Comparison of ENCODE assay signal across 1 cellular context in genomic region chr1:96365596-96365995, GRCh38.
TF ChIP-seq lines count a peak whose summit lies in the region.

No MANE protein-coding gene starts in this region.

TF ChIP-seq in SK-N-SH, 30 proteins besides CTCF, POLR2A, EP300 and RAD21 (continued from another document):
- TF ChIP-seq IRF3 (IDR thresholded peaks at IDR 0.05; ENCODE audit: low read depth, low read length), result no peak
- TF ChIP-seq USF2 (IDR thresholded peaks at IDR 0.05; ENCODE audit: borderline replicate concordance, low read depth, low read length), result no peak
- TF ChIP-seq GATA2 (CRISPR knock-in tag; IDR thresholded peaks at IDR 0.05), result no peak
- TF ChIP-seq TEAD4 (IDR thresholded peaks at IDR 0.05; ENCODE audit: borderline replicate concordance, insufficient read depth), result no peak
TF ChIP-seq in SK-N-SH: peak in this region for 0.
